31 cellular contexts compared by ENCODE assay signal in genomic region chr15:24898715-24899278, GRCh38. TPM values are rescaled to one million over a fixed set of nuclear protein-coding genes. Genes with fewer than 3 reads are reported as not detected.
DNase-seq lines count a peak whose midpoint lies in the region; ATAC-seq, FAIRE-seq and TF ChIP-seq lines count a peak whose summit lies in the region.
"Had no signal": no experiment of that assay in that cellular context is flagged by ENCODE, and none has a peak within 500 bp of the region (broad histone marks: within the 10 kb centered on the region; RNA-seq: fewer than 3 reads in every experiment).

No MANE protein-coding gene starts in this region.

- peak overlapping the region; percentile 83 for H3K27ac Mint-ChIP-seq in astrocyte (ENCODE audit: unreplicated experiment)
- H3K27ac Mint-ChIP-seq: activated CD4-positive, alpha-beta T cell treated with anti-CD3 and anti-CD28 coated beads, Interleukin-2, amount 10 ng/mL, durations not matched to agents 7 days and 5 days; activated CD8-positive, alpha-beta memory T cell treated with anti-CD3 and anti-CD28 coated beads, Interleukin-2, amount 10 ng/mL, durations not matched to agents 7 days and 5 days; activated T-helper 1 cell treated with anti-CD3 and anti-CD28 coated beads, Interleukin-12 subunit alpha, Interleukin-12 subunit beta, Interleukin-2, Interleukin-4 antibody, amounts not matched to agents 30 ng/mL and 10 ng/mL and 1 ng/mL, durations not matched to agents 14 hours and 24 hours and 36 hours; IgD-negative memory B cell; stimulated activated naive B cell treated with anti-CD40 and anti-IgM and Interleukin-4, amounts not matched to agents 10 μg/mL and 1 μg/mL and 100 μg/mL, for 72 hours; T-helper 17 cell had no signal

- no peak overlapping the region for H3K18ac ChIP-seq in mesendoderm (ENCODE audit: low read length)

- FAIRE-seq in astrocyte (lab: Jason Lieb, UNC): no peak
- FAIRE-seq: A549, endometrium, GM12878, urothelium cell line had no signal

- no peaks in the 10 kb centered on the region for H3K79me2 ChIP-seq in astrocyte (ENCODE audit: insufficient read depth, low read length)
- H3K79me2 ChIP-seq in mesendoderm (ENCODE audit: control insufficient read depth, insufficient read depth, low read length): no peaks in the 10 kb centered on the region

- no peak overlapping the region for H2BK5ac ChIP-seq in mesendoderm (ENCODE audit: low read length)

- no peak overlapping the region for H2AFZ ChIP-seq in astrocyte (ENCODE audit: low read depth, low read length)

- H3K4me1 ChIP-seq in BLaER1 treated with 17β-estradiol and CSF1 and Interleukin-3, amounts not matched to agents 10 nM and 100 nM: peaks cover 0 to 19% (median 9%) of the 10 kb centered on the region in 10 experiments; a peak in 9 of 20 replicates
- peaks cover 2% of the 10 kb centered on the region for H3K4me1 ChIP-seq in astrocyte (ENCODE audit: insufficient read depth, low read length)
- peaks cover 1% of the 10 kb centered on the region for H3K4me1 ChIP-seq in mesendoderm (ENCODE audit: control insufficient read depth, low read depth, low read length)
- H3K4me1 ChIP-seq: A549, BE2C, gastroesophageal sphincter had no signal

- no peak overlapping the region for H3K4me3 ChIP-seq in BLaER1 treated with 17β-estradiol and CSF1 and Interleukin-3, amounts not matched to agents 10 nM and 100 nM
- no peak overlapping the region for H3K4me3 ChIP-seq in Jurkat, Clone E6-1 (ENCODE audit: low read length)
- H3K4me3 ChIP-seq in astrocyte (ENCODE audit: insufficient read depth, low read depth, low read length): no peak overlapping the region
- no peak overlapping the region for H3K4me3 ChIP-seq in mesendoderm (ENCODE audit: low read length)
- H3K4me3 ChIP-seq: A549, gastroesophageal sphincter, GM12878 had no signal

- H4K8ac ChIP-seq in mesendoderm (ENCODE audit: low read depth, low read length): no peak overlapping the region

- peak overlapping the region in 6 of 11 experiments; percentile 25 to 62 (median 40); a peak in 10 of 22 replicates for H3K4me2 ChIP-seq in BLaER1 treated with 17β-estradiol and CSF1 and Interleukin-3, amounts not matched to agents 10 nM and 100 nM
- H3K4me2 ChIP-seq in astrocyte (ENCODE audit: low read length) (no peak overlapping the region), mesendoderm (ENCODE audit: low read length) (no peak overlapping the region)
- H3K4me2 ChIP-seq: A549, SK-N-SH had no signal

- no peaks in the 10 kb centered on the region for H3K36me3 ChIP-seq in BLaER1 treated with 17β-estradiol and CSF1 and Interleukin-3, amounts not matched to agents 10 nM and 100 nM
- H3K36me3 ChIP-seq in astrocyte (ENCODE audit: insufficient read depth, low read length) (no peaks in the 10 kb centered on the region), mesendoderm (ENCODE audit: control insufficient read depth, insufficient read depth, low read length) (no peaks in the 10 kb centered on the region)
- H3K36me3 ChIP-seq: BE2C, gastroesophageal sphincter had no signal

- no CpG with 5 or more reads among the region's 8 CpGs for WGBS in mesendoderm (ENCODE audit: extremely low coverage, insufficient coverage, low lambda C conversion rate)

- peaks cover 20 to 62% (median 40%) of the 10 kb centered on the region in 11 experiments; a peak in 19 of 22 replicates for H3K9me3 ChIP-seq in BLaER1 treated with 17β-estradiol and CSF1 and Interleukin-3, amounts not matched to agents 10 nM and 100 nM (replicated peaks in 1 of 11)
- H3K9me3 ChIP-seq in astrocyte (ENCODE audit: insufficient read depth, low read depth, low read length): no peaks in the 10 kb centered on the region
- H3K9me3 ChIP-seq: A549, BE2C, SK-N-SH had no signal

- no peak for ATAC-seq in HG03280 (IDR thresholded peaks at IDR 0.05; ENCODE audit: unreplicated experiment)
- ATAC-seq: A549; activated CD8-positive, alpha-beta memory T cell treated with anti-CD3 and anti-CD28 coated beads, Interleukin-2, amount 10 ng/mL, durations not matched to agents 7 days and 5 days; gastroesophageal sphincter; GM12878; stimulated activated naive B cell treated with anti-CD40 and anti-IgM and Interleukin-4, amounts not matched to agents 10 μg/mL and 1 μg/mL and 100 μg/mL, for 72 hours; T-helper 17 cell had no signal

- no peak overlapping the region for H3K27ac ChIP-seq in BLaER1 treated with 17β-estradiol and CSF1 and Interleukin-3, amounts not matched to agents 10 nM and 100 nM
- no peak overlapping the region for H3K27ac ChIP-seq in astrocyte (ENCODE audit: low read depth, low read length)
- H3K27ac ChIP-seq in mesendoderm (ENCODE audit: low read depth, low read length): no peak overlapping the region
- H3K27ac ChIP-seq: A549, gastroesophageal sphincter, RWPE1 had no signal

- no peak overlapping the region for H2AK5ac ChIP-seq in mesendoderm (ENCODE audit: low read length)

- peak; percentile 71 for DNase-seq in Jurkat, Clone E6-1 (ENCODE audit: low read depth, low spot score)
- DNase-seq in astrocyte (ENCODE audit: low read depth): no peak
- peak; percentile 81 for DNase-seq in mesendoderm
- no peak for DNase-seq in NCI-H1092 (lab: John Stamatoyannopoulos, UW)
- DNase-seq in RKO (ENCODE audit: low spot score): no peak
- no peak for DNase-seq in AG08396 (ENCODE audit: low spot score)
- DNase-seq: activated CD4-positive, alpha-beta T cell treated with anti-CD3 and anti-CD28 coated beads, Interleukin-2, amount 10 ng/mL, durations not matched to agents 7 days and 5 days; activated CD8-positive, alpha-beta memory T cell treated with anti-CD3 and anti-CD28 coated beads, Interleukin-2, amount 10 ng/mL, durations not matched to agents 7 days and 5 days; activated naive CD4-positive, alpha-beta T cell treated with anti-CD3 and anti-CD28 coated beads, Interleukin-2, amount 50 U/mL, for 16 hours; BE2C; caudate nucleus; COR-L47; H7; NCI-H1105; NCI-H1930; NCI-H446; SK-N-SH; stimulated activated CD4-positive, alpha-beta T cell treated with anti-CD3 and anti-CD28 coated beads, Interleukin-12 subunit alpha, Interleukin-12 subunit beta, amount 100 ng/mL, for 4 hours; stimulated activated CD4-positive, alpha-beta T cell treated with anti-CD3 and anti-CD28 coated beads, Interleukin-4, amount 100 ng/mL, for 24 hours; stimulated activated naive B cell treated with anti-CD40 and anti-IgM and Interleukin-4, amounts not matched to agents 10 μg/mL and 1 μg/mL and 100 μg/mL, for 72 hours; T-helper 17 cell had no signal

- H3K56ac ChIP-seq in mesendoderm (ENCODE audit: low read length): no peak overlapping the region

- no peak overlapping the region for H3K23ac ChIP-seq in mesendoderm (ENCODE audit: low read length)

- no peak overlapping the region for H4K5ac ChIP-seq in mesendoderm (ENCODE audit: low read length)

- no peak overlapping the region for H3K4me3 Mint-ChIP-seq in astrocyte (ENCODE audit: unreplicated experiment)
- H3K4me3 Mint-ChIP-seq: activated CD4-positive, alpha-beta T cell treated with anti-CD3 and anti-CD28 coated beads, Interleukin-2, amount 10 ng/mL, durations not matched to agents 7 days and 5 days; activated CD8-positive, alpha-beta memory T cell treated with anti-CD3 and anti-CD28 coated beads, Interleukin-2, amount 10 ng/mL, durations not matched to agents 7 days and 5 days; activated T-helper 1 cell treated with anti-CD3 and anti-CD28 coated beads, Interleukin-12 subunit alpha, Interleukin-12 subunit beta, Interleukin-2, Interleukin-4 antibody, amounts not matched to agents 30 ng/mL and 10 ng/mL and 1 ng/mL, durations not matched to agents 14 hours and 24 hours and 36 hours; IgD-negative memory B cell; stimulated activated naive B cell treated with anti-CD40 and anti-IgM and Interleukin-4, amounts not matched to agents 10 μg/mL and 1 μg/mL and 100 μg/mL, for 72 hours; T-helper 17 cell had no signal

- H2BK120ac ChIP-seq in mesendoderm (ENCODE audit: low read depth, low read length): no peak overlapping the region

- H3K27me3 ChIP-seq in BLaER1 treated with 17β-estradiol and CSF1 and Interleukin-3, amounts not matched to agents 10 nM and 100 nM: no peaks in the 10 kb centered on the region
- H3K27me3 ChIP-seq in astrocyte (ENCODE audit: insufficient read depth, low read length): no peaks in the 10 kb centered on the region
- no peaks in the 10 kb centered on the region for H3K27me3 ChIP-seq in mesendoderm (ENCODE audit: insufficient read depth, low read length, poor library complexity)
- H3K27me3 ChIP-seq: BE2C, gastroesophageal sphincter had no signal

- TF ChIP-seq CTCF in astrocyte (IDR thresholded peaks at IDR 0.05; ENCODE audit: insufficient read depth, low read depth, low read length): no peak

- no peak overlapping the region for H3K9ac ChIP-seq in BLaER1 treated with 17β-estradiol and CSF1 and Interleukin-3, amounts not matched to agents 10 nM and 100 nM
- no peak overlapping the region for H3K9ac ChIP-seq in astrocyte (ENCODE audit: low read length)
- no peak overlapping the region for H3K9ac ChIP-seq in mesendoderm (ENCODE audit: low read length)
- H3K9ac ChIP-seq: SK-N-SH had no signal

- peaks cover 16% of the 10 kb centered on the region for H3K4me1 Mint-ChIP-seq in astrocyte (ENCODE audit: low read depth, unreplicated experiment)
- H3K4me1 Mint-ChIP-seq: activated CD4-positive, alpha-beta T cell treated with anti-CD3 and anti-CD28 coated beads, Interleukin-2, amount 10 ng/mL, durations not matched to agents 7 days and 5 days; activated CD8-positive, alpha-beta memory T cell treated with anti-CD3 and anti-CD28 coated beads, Interleukin-2, amount 10 ng/mL, durations not matched to agents 7 days and 5 days; IgD-negative memory B cell; stimulated activated naive B cell treated with anti-CD40 and anti-IgM and Interleukin-4, amounts not matched to agents 10 μg/mL and 1 μg/mL and 100 μg/mL, for 72 hours; T-helper 17 cell had no signal

- no peaks in the 10 kb centered on the region for H3K9me3 Mint-ChIP-seq in astrocyte (ENCODE audit: unreplicated experiment)

- H3K27me3 Mint-ChIP-seq in astrocyte (ENCODE audit: low read depth, unreplicated experiment): no peaks in the 10 kb centered on the region
- H3K27me3 Mint-ChIP-seq: activated CD4-positive, alpha-beta T cell treated with anti-CD3 and anti-CD28 coated beads, Interleukin-2, amount 10 ng/mL, durations not matched to agents 7 days and 5 days; activated CD8-positive, alpha-beta memory T cell treated with anti-CD3 and anti-CD28 coated beads, Interleukin-2, amount 10 ng/mL, durations not matched to agents 7 days and 5 days; IgD-negative memory B cell; stimulated activated naive B cell treated with anti-CD40 and anti-IgM and Interleukin-4, amounts not matched to agents 10 μg/mL and 1 μg/mL and 100 μg/mL, for 72 hours; T-helper 17 cell had no signal

- peaks cover 2% of the 10 kb centered on the region for H3K36me3 Mint-ChIP-seq in astrocyte (ENCODE audit: low read depth, unreplicated experiment)
- H3K36me3 Mint-ChIP-seq: activated CD8-positive, alpha-beta memory T cell treated with anti-CD3 and anti-CD28 coated beads, Interleukin-2, amount 10 ng/mL, durations not matched to agents 7 days and 5 days; IgD-negative memory B cell; stimulated activated naive B cell treated with anti-CD40 and anti-IgM and Interleukin-4, amounts not matched to agents 10 μg/mL and 1 μg/mL and 100 μg/mL, for 72 hours had no signal

- H4K20me1 ChIP-seq in BLaER1 treated with 17β-estradiol and CSF1 and Interleukin-3, amounts not matched to agents 10 nM and 100 nM: no peaks in the 10 kb centered on the region
- H4K20me1 ChIP-seq in astrocyte (ENCODE audit: insufficient read depth, low read length): peaks cover 10% of the 10 kb centered on the region

- H3K79me1 ChIP-seq in mesendoderm (ENCODE audit: low read length): no peaks in the 10 kb centered on the region

- H2BK15ac ChIP-seq in mesendoderm (replicated peaks; ENCODE audit: low read depth): no peak overlapping the region

- H3K4ac ChIP-seq in mesendoderm (ENCODE audit: low read depth, low read length): no peak overlapping the region

RNA-seq across cellular contexts. Expression of gene SNRPN, which starts 56.0 kb away (rescaled TPM):
- polyA plus RNA-seq in Jurkat, Clone E6-1 (2012; ENCODE audit: insufficient read depth, insufficient read length): 234 TPM
- total RNA-seq in astrocyte: 226 TPM in 2 replicates
- 441 TPM for polyA plus RNA-seq in mesendoderm (2013, experiment 1 of 2)
- 447 TPM for polyA plus RNA-seq in mesendoderm (2013, experiment 2 of 2)

RNA-seq across cellular contexts. Expression of gene SNURF, which starts 56.0 kb away (rescaled TPM):
- 138 TPM for polyA plus RNA-seq in Jurkat, Clone E6-1 (2012; ENCODE audit: insufficient read depth, insufficient read length)
- total RNA-seq in astrocyte: 16.5 and 23.6 TPM in 2 replicates
- 88.4 TPM for polyA plus RNA-seq in mesendoderm (2013, experiment 1 of 2)
- 103 TPM for polyA plus RNA-seq in mesendoderm (2013, experiment 2 of 2)

Comparison
In these comparisons a context has a peak if more than half of its experiments do, and no peak if none do; other contexts are left out.
1. H3K4me2 ChIP-seq: peak in BLaER1 treated with 17β-estradiol and CSF1 and Interleukin-3, amounts not matched to agents 10 nM and 100 nM (6 of 11); none in astrocyte (single experiment) and mesendoderm (single experiment).
2. DNase-seq: peak in Jurkat, Clone E6-1 (single experiment) and mesendoderm (single experiment); none in astrocyte (single experiment), NCI-H1092 (single experiment), RKO (single experiment) and AG08396 (single experiment).